ENCODE assay signal across 14 cellular contexts in the genomic region with DNA sequence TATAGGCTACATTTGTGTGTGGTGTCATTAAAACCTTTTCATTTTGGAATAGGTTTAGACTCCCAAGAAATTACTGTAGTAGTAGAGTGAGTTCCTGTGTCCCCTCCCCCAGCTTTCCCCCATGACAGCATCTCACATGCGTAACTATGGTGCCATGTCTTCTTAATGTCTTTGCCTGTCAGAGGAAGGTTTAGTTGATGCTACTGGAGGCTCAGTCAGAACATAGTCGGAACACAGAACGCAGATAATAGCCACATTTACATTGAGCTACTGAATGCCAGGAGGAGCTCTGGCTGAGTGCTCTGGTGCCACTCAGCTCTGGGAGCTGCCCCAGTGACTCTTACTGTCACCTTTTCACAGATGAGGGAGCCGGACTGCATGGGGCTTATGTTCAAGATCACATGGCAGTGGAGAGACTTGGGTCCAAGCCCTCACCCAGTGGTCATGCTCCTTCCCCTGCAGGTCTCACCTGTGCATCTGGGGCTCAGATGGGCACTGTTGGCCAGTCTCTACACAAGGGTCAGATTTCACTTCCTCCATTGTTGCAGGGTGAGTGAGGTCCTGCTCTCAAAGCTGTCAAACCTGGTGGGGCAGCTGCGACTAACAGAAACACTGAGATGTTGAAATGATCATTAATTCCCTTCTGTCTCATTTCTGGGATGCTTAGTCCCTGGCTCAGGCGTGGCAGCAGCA.
DNase-seq lines count a peak whose midpoint lies in the region; ATAC-seq, FAIRE-seq and TF ChIP-seq lines count a peak whose summit lies in the region.
"Had no signal": no experiment of that assay in that cellular context is flagged by ENCODE, and none has a peak within 500 bp of the region (broad histone marks: within the 10 kb centered on the region; RNA-seq: fewer than 3 reads in every experiment).

No MANE protein-coding gene starts in this region.

- peak; percentile 52 for DNase-seq in NCI-H748 (lab: John Stamatoyannopoulos, UW; ENCODE audit: unreplicated experiment)
- DNase-seq in NCI-H748 treated with DMSO at 0.1 percent for 48 hours (lab: John Stamatoyannopoulos, UW), result no peak
- no peak for DNase-seq in ascending aorta (ENCODE audit: low spot score in 2 of 2)
- DNase-seq in HepG2 (ENCODE audit: low spot score), result no peak
- DNase-seq in testis, result no peak
- DNase-seq in activated CD8-positive, alpha-beta T cell treated with anti-CD3 and anti-CD28 coated beads, Interleukin-2, amount 10 ng/mL, durations not matched to agents 7 days and 5 days, result no peak
- DNase-seq in OCI-M1 (lab: John Stamatoyannopoulos, UW), result no peak
- no peak for DNase-seq in Peyer's patch
- DNase-seq: ACHN; activated CD8-positive, alpha-beta memory T cell treated with anti-CD3 and anti-CD28 coated beads, Interleukin-2, amount 10 ng/mL, durations not matched to agents 7 days and 5 days; DMS79; effector CD8-positive, alpha-beta T cell; glutamatergic neuron had no signal

- H3K4me3 ChIP-seq in ascending aorta, result no peak overlapping the region
- no peak overlapping the region for H3K4me3 ChIP-seq in HepG2 (replicated peaks in 1 of 3; ENCODE audit: insufficient read depth in 1 of 3, low read depth in 2 of 3, low read length in 3 of 3)
- no peak overlapping the region for H3K4me3 ChIP-seq in testis
- no peak overlapping the region for H3K4me3 ChIP-seq in Peyer's patch

- H3K27me3 Mint-ChIP-seq in activated CD8-positive, alpha-beta T cell treated with anti-CD3 and anti-CD28 coated beads, Interleukin-2, amount 10 ng/mL, durations not matched to agents 7 days and 5 days (ENCODE audit: low read depth), result peaks cover 9% of the 10 kb centered on the region
- H3K27me3 Mint-ChIP-seq: memory B cell had no signal

- peaks cover 32% of the 10 kb centered on the region for H3K4me1 Mint-ChIP-seq in activated CD8-positive, alpha-beta T cell treated with anti-CD3 and anti-CD28 coated beads, Interleukin-2, amount 10 ng/mL, durations not matched to agents 7 days and 5 days (ENCODE audit: low read depth)

- in situ Hi-C loops in HepG2 (cut with HindIII; ENCODE audit: extremely low pct_ligation_motif_present, low pct_unique_long_range_greater_than_20kb), result no loop called here

- POLR2A ChIA-PET in HepG2 (lab: Yijun Ruan, JAX), result interaction anchor here (0.7 to 1.5 kb wide), 9 partner anchors 9 to 264 kb away, joined by 3 to 12 read pairs (median 4); no protein-coding TSS in a partner anchor
- POLR2A ChIA-PET in activated CD8-positive, alpha-beta T cell treated with anti-CD3 and anti-CD28 coated beads, Interleukin-2, amount 10 ng/mL, durations not matched to agents 7 days and 5 days (lab: Charles Lee), result no interaction called here

- ATAC-seq in HepG2, result peak; percentile 19; the same call in 1 of the 3 replicates
- no peak for ATAC-seq in activated CD8-positive, alpha-beta T cell treated with anti-CD3 and anti-CD28 coated beads, Interleukin-2, amount 10 ng/mL, durations not matched to agents 7 days and 5 days
- ATAC-seq: activated CD8-positive, alpha-beta memory T cell treated with anti-CD3 and anti-CD28 coated beads, Interleukin-2, amount 10 ng/mL, durations not matched to agents 7 days and 5 days had no signal

- no peaks in the 10 kb centered on the region for H3K79me2 ChIP-seq in HepG2 (ENCODE audit: insufficient read depth, low read length)

- no peak for TF ChIP-seq POLR2A in HepG2 (IDR thresholded peaks at IDR 0.05; ENCODE audit: insufficient read depth in 1 of 2, low read depth in 2 of 2, low read length in 2 of 2)
- TF ChIP-seq POLR2A in testis (IDR thresholded peaks at IDR 0.05), result no peak
- no peak for TF ChIP-seq POLR2A in Peyer's patch (IDR thresholded peaks at IDR 0.05)

- no peak overlapping the region for H3K4me2 ChIP-seq in HepG2 (ENCODE audit: low read depth, low read length)

- TF ChIP-seq EP300 in HepG2 (IDR thresholded peaks at IDR 0.05; ENCODE audit: low read depth in 2 of 2, low read length in 2 of 2) (no peak), HepG2 (CRISPR knock-in tag; IDR thresholded peaks at IDR 0.05; ENCODE audit: borderline replicate concordance) (no peak)

- no peak overlapping the region for H2AFZ ChIP-seq in HepG2 (ENCODE audit: low read length)

- no peaks in the 10 kb centered on the region for H3K9me3 ChIP-seq in ascending aorta
- no peaks in the 10 kb centered on the region for H3K9me3 ChIP-seq in HepG2 (ENCODE audit: low read length)
- H3K9me3 ChIP-seq in testis, result no peaks in the 10 kb centered on the region
- no peaks in the 10 kb centered on the region for H3K9me3 ChIP-seq in Peyer's patch

- H3K9me3 Mint-ChIP-seq in activated CD8-positive, alpha-beta T cell treated with anti-CD3 and anti-CD28 coated beads, Interleukin-2, amount 10 ng/mL, durations not matched to agents 7 days and 5 days (ENCODE audit: insufficient read depth), result no peaks in the 10 kb centered on the region
- H3K9me3 Mint-ChIP-seq: memory B cell had no signal

- intact Hi-C loops in ascending aorta (cut with DNase I), result no loop called here
- intact Hi-C loops in HepG2 (cut with micrococcal nuclease; ENCODE audit: unreplicated experiment), result loop anchor here (5.0 kb wide), 1 partner anchor 48 kb away; no protein-coding TSS in a partner anchor
- intact Hi-C loops in testis (cut with DNase I; ENCODE audit: low total_unique reads), result no loop called here

- CTCF ChIA-PET in HepG2 (lab: Yijun Ruan, JAX; ENCODE audit: low intra/inter-chr PET ratio, low total read pairs), result no interaction called here
- CTCF ChIA-PET in activated CD8-positive, alpha-beta T cell treated with anti-CD3 and anti-CD28 coated beads, Interleukin-2, amount 10 ng/mL, durations not matched to agents 7 days and 5 days (lab: Charles Lee), result interaction anchor here (0.6 kb wide), 1 partner anchor 134 kb away, joined by 3 read pairs; no protein-coding TSS in a partner anchor

- no peak for FAIRE-seq in HepG2 (lab: Jason Lieb, UNC)

- no peak overlapping the region for H3K27ac Mint-ChIP-seq in activated CD8-positive, alpha-beta T cell treated with anti-CD3 and anti-CD28 coated beads, Interleukin-2, amount 10 ng/mL, durations not matched to agents 7 days and 5 days
- H3K27ac Mint-ChIP-seq: activated CD8-positive, alpha-beta memory T cell treated with anti-CD3 and anti-CD28 coated beads, Interleukin-2, amount 10 ng/mL, durations not matched to agents 7 days and 5 days; memory B cell had no signal

- no peaks in the 10 kb centered on the region for H4K20me1 ChIP-seq in HepG2 (ENCODE audit: insufficient read depth, low read length)

- H3K36me3 Mint-ChIP-seq in activated CD8-positive, alpha-beta T cell treated with anti-CD3 and anti-CD28 coated beads, Interleukin-2, amount 10 ng/mL, durations not matched to agents 7 days and 5 days (ENCODE audit: low read depth), result no peaks in the 10 kb centered on the region

- no peak overlapping the region; the same call in 1 of the 2 replicates for H3K9ac ChIP-seq in HepG2 (ENCODE audit: insufficient read depth, low read depth, low read length)

- no TSS peak for BruUV-seq in HepG2 (replicated peaks; lab: Mats Ljungman, UMichigan)

- H3K4me3 Mint-ChIP-seq in activated CD8-positive, alpha-beta T cell treated with anti-CD3 and anti-CD28 coated beads, Interleukin-2, amount 10 ng/mL, durations not matched to agents 7 days and 5 days, result no peak overlapping the region
- H3K4me3 Mint-ChIP-seq: activated CD8-positive, alpha-beta memory T cell treated with anti-CD3 and anti-CD28 coated beads, Interleukin-2, amount 10 ng/mL, durations not matched to agents 7 days and 5 days; memory B cell had no signal

- 95% methylated on average over 5 of the region's 6 CpGs for WGBS in HepG2 (ENCODE audit: low lambda C conversion rate)
- 79 to 80% methylated on average over 4 to 6 of the region's 6 CpGs for WGBS in testis, 2 donors

- H3K4me1 ChIP-seq in ascending aorta, result peaks cover 20 to 66% of the 10 kb centered on the region in 2 donors
- H3K4me1 ChIP-seq in HepG2 (ENCODE audit: insufficient read depth, low read length), result peaks cover 53% of the 10 kb centered on the region
- peaks cover 46% of the 10 kb centered on the region for H3K4me1 ChIP-seq in testis
- peaks cover 0 to 29% (median 3%) of the 10 kb centered on the region in 4 donors for H3K4me1 ChIP-seq in Peyer's patch

- H3K36me3 ChIP-seq in ascending aorta (no peaks in the 10 kb centered on the region), HepG2 (replicated peaks in 1 of 2; ENCODE audit: control insufficient read depth in 1 of 2, insufficient read depth in 2 of 2, low read length in 2 of 2) (no peaks in the 10 kb centered on the region; a peak in 1 of 5 replicates), testis (ENCODE audit: low read depth, missing control alignments) (no peaks in the 10 kb centered on the region), Peyer's patch (no peaks in the 10 kb centered on the region)

- H3K27ac ChIP-seq in ascending aorta (peak overlapping the region; percentile 82 to 84), HepG2 (ENCODE audit: extremely low read length, insufficient read depth, low read length) (peak overlapping the region; percentile 34), testis (peak overlapping the region; percentile 41 to 65), Peyer's patch (no peak overlapping the region)

- H3K27me3 ChIP-seq in ascending aorta, result no peaks in the 10 kb centered on the region
- H3K27me3 ChIP-seq in HepG2 (ENCODE audit: control insufficient read depth in 1 of 2, insufficient read depth in 2 of 2, low read length in 2 of 2), result no peaks in the 10 kb centered on the region
- no peaks in the 10 kb centered on the region for H3K27me3 ChIP-seq in testis
- H3K27me3 ChIP-seq in Peyer's patch, result no peaks in the 10 kb centered on the region

- TF ChIP-seq CTCF in ascending aorta (IDR thresholded peaks at IDR 0.05) (no peak), HepG2 (CRISPR knock-in tag; IDR thresholded peaks at IDR 0.05) (no peak), testis (IDR thresholded peaks at IDR 0.05) (no peak), Peyer's patch (IDR thresholded peaks at IDR 0.05) (no peak)

- TF ChIP-seq RAD21 in HepG2 (CRISPR knock-in tag; IDR thresholded peaks at IDR 0.05), result no peak

TF ChIP-seq in HepG2, 621 proteins besides CTCF, POLR2A, EP300 and RAD21 (continues in another document):
- no peak for TF ChIP-seq TCF12 (IDR thresholded peaks at IDR 0.05)
- TF ChIP-seq TCF12 (CRISPR knock-in tag; IDR thresholded peaks at IDR 0.05), result no peak
- TF ChIP-seq NCOA5 (CRISPR knock-in tag; IDR thresholded peaks at IDR 0.05), result no peak

Comparison
In these comparisons a context has a peak if more than half of its experiments do, and no peak if none do; other contexts are left out.
1. H3K27ac ChIP-seq: peak in ascending aorta (2 of 2), HepG2 (single experiment) and testis (2 of 2); none in Peyer's patch (0 of 4).